1 cellular context compared by ENCODE assay signal in the genomic region with DNA sequence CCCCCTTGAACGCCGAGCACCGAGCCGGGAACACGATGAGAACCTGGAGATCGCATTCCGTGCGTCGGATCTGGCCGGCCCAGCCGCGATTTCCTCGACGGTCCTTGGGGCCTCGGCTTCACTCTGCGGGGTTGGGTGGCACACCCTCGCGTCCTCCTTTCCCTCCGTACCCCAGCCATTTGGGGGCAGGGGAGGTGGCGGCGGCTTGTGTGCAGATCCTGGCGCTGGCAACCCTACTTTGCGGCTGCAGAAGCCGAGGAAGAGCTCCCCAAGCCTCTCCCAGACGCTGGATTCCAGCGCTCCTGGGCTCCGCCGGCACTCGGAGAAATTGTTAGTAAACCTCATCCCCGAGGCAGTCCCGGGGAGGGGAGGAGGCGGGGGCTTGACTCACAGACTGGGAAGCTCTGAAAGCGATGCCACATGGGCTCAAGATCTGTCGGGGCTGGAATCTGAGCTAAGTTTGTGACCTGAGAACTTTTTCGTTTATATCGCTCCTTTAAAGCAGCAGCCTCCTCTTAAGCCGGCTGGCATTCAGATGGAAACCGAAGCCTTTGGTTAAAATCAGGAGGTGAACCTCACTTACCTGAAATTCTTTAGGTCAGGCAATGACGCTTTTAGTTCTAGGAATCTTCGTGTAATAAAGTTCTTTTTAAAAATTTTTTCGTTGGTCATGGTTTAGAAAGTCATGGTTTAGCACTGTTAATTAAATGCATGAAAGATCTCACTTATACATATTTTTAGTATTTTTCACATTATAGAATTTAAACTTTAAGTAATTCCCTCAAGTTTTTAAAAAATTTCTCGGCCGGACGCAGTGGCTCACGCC.
TF ChIP-seq lines count a peak whose summit lies in the region.

No MANE protein-coding gene starts in this region.

TF ChIP-seq in SK-N-SH treated with all-trans-retinoic acid at 6 μM for 48 hours, 23 proteins besides CTCF, POLR2A, EP300 and RAD21 (continued from another document):
- TF ChIP-seq, protein P1, sequence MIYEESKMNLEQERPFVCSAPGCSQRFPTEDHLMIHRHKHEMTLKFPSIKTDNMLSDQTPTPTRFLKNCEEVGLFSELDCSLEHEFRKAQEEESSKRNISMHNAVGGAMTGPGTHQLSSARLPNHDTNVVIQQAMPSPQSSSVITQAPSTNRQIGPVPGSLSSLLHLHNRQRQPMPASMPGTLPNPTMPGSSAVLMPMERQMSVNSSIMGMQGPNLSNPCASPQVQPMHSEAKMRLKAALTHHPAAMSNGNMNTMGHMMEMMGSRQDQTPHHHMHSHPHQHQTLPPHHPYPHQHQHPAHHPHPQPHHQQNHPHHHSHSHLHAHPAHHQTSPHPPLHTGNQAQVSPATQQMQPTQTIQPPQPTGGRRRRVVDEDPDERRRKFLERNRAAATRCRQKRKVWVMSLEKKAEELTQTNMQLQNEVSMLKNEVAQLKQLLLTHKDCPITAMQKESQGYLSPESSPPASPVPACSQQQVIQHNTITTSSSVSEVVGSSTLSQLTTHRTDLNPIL (CRISPR knock-in tag; IDR thresholded peaks at IDR 0.05; ENCODE audit: low read depth) = no peak
- TF ChIP-seq, protein P2, sequence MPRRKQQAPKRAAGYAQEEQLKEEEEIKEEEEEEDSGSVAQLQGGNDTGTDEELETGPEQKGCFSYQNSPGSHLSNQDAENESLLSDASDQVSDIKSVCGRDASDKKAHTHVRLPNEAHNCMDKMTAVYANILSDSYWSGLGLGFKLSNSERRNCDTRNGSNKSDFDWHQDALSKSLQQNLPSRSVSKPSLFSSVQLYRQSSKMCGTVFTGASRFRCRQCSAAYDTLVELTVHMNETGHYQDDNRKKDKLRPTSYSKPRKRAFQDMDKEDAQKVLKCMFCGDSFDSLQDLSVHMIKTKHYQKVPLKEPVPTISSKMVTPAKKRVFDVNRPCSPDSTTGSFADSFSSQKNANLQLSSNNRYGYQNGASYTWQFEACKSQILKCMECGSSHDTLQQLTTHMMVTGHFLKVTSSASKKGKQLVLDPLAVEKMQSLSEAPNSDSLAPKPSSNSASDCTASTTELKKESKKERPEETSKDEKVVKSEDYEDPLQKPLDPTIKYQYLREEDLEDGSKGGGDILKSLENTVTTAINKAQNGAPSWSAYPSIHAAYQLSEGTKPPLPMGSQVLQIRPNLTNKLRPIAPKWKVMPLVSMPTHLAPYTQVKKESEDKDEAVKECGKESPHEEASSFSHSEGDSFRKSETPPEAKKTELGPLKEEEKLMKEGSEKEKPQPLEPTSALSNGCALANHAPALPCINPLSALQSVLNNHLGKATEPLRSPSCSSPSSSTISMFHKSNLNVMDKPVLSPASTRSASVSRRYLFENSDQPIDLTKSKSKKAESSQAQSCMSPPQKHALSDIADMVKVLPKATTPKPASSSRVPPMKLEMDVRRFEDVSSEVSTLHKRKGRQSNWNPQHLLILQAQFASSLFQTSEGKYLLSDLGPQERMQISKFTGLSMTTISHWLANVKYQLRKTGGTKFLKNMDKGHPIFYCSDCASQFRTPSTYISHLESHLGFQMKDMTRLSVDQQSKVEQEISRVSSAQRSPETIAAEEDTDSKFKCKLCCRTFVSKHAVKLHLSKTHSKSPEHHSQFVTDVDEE (CRISPR knock-in tag; IDR thresholded peaks at IDR 0.05) = no peak
- TF ChIP-seq ZNF565 (CRISPR knock-in tag; conservative IDR thresholded peaks at IDR 0.05; ENCODE audit: low read depth) (no peak), ESRRG (CRISPR knock-in tag; IDR thresholded peaks at IDR 0.05) (no peak)
TF ChIP-seq in SK-N-SH treated with all-trans-retinoic acid at 6 μM for 48 hours: peak in this region for 0.
